ENCODE assay signal across 22 cellular contexts in genomic region chr2:100791294-100791935, GRCh38. TPM values are rescaled to one million over a fixed set of nuclear protein-coding genes. Genes with fewer than 3 reads are reported as not detected.
DNase-seq lines count a peak whose midpoint lies in the region; ATAC-seq and TF ChIP-seq lines count a peak whose summit lies in the region.
"Had no signal": no experiment of that assay in that cellular context is flagged by ENCODE, and none has a peak within 500 bp of the region (broad histone marks: within the 10 kb centered on the region; RNA-seq: fewer than 3 reads in every experiment).

No MANE protein-coding gene starts in this region.

- H3K27ac Mint-ChIP-seq in Calu3 (ENCODE audit: unreplicated experiment): peak overlapping the region; percentile 19
- H3K27ac Mint-ChIP-seq in glutamatergic neuron (ENCODE audit: unreplicated experiment): no peak overlapping the region
- H3K27ac Mint-ChIP-seq in activated naive CD8-positive, alpha-beta T cell treated with anti-CD3 and anti-CD28 coated beads, Interleukin-2, amount 50 U/mL, for 24 hours: no peak overlapping the region
- no peak overlapping the region for H3K27ac Mint-ChIP-seq in CD14-positive monocyte

- H4K91ac ChIP-seq in neuronal stem cell (ENCODE audit: low read depth, low read length, poor library complexity): no peak overlapping the region

- no peak overlapping the region for H3K23ac ChIP-seq in neuronal stem cell (ENCODE audit: low read depth, low read length, poor library complexity)

- H3K9me3 Mint-ChIP-seq in Calu3 (ENCODE audit: low read depth, unreplicated experiment) (no peaks in the 10 kb centered on the region), glutamatergic neuron (ENCODE audit: unreplicated experiment) (peaks cover 2% of the 10 kb centered on the region), CD14-positive monocyte (peaks cover 0 to 4% (median 3%) of the 10 kb centered on the region in 7 donors)
- H3K9me3 Mint-ChIP-seq in activated naive CD8-positive, alpha-beta T cell treated with anti-CD3 and anti-CD28 coated beads, Interleukin-2, amount 50 U/mL, for 24 hours: no peaks in the 10 kb centered on the region

- no TSS peak for BruUV-seq in Calu3 (replicated peaks; lab: Mats Ljungman, UMichigan)

- intact Hi-C loops in Calu3 (cut with micrococcal nuclease; ENCODE audit: unreplicated experiment): no loop called here
- intact Hi-C loops in CD14-positive monocyte (cut with micrococcal nuclease): no loop called here

- peak overlapping the region; percentile 8 for H3K4me3 Mint-ChIP-seq in Calu3 (ENCODE audit: low read depth, unreplicated experiment)
- H3K4me3 Mint-ChIP-seq in glutamatergic neuron (ENCODE audit: unreplicated experiment): no peak overlapping the region
- H3K4me3 Mint-ChIP-seq in activated naive CD8-positive, alpha-beta T cell treated with anti-CD3 and anti-CD28 coated beads, Interleukin-2, amount 50 U/mL, for 24 hours: no peak overlapping the region
- H3K4me3 Mint-ChIP-seq in CD14-positive monocyte: no peak overlapping the region

- H3K4me3 ChIP-seq in neuronal stem cell (ENCODE audit: low read length in 2 of 2): no peak overlapping the region
- H3K4me3 ChIP-seq: SK-N-MC had no signal

- H2BK15ac ChIP-seq in neuronal stem cell (ENCODE audit: low read length): no peak overlapping the region

- no peak overlapping the region for H3K9ac ChIP-seq in neuronal stem cell (ENCODE audit: low read depth, low read length, poor library complexity)

- H2AK5ac ChIP-seq in neuronal stem cell (ENCODE audit: low read depth, low read length): peak overlapping the region; percentile 93

- no peaks in the 10 kb centered on the region for H3K4me1 ChIP-seq in neuronal stem cell (ENCODE audit: control insufficient read depth in 2 of 2, insufficient read depth in 1 of 2, low read depth in 1 of 2, low read length in 2 of 2)

- CTCF ChIA-PET in Calu3 (lab: Charles Lee): no interaction called here

- no CpG with 5 or more reads among the region's 10 CpGs for WGBS in neuronal stem cell (ENCODE audit: extremely low coverage in 2 of 2, insufficient read length in 2 of 2, insufficient replicate concordance in 1 of 2), 2 donors

- H3K27me3 Mint-ChIP-seq in Calu3 (ENCODE audit: unreplicated experiment) (no peaks in the 10 kb centered on the region), glutamatergic neuron (ENCODE audit: unreplicated experiment) (no peaks in the 10 kb centered on the region), CD14-positive monocyte (ENCODE audit: low read depth in 3 of 3) (peaks cover 2 to 7% (median 5%) of the 10 kb centered on the region in 3 donors)
- H3K27me3 Mint-ChIP-seq in activated naive CD8-positive, alpha-beta T cell treated with anti-CD3 and anti-CD28 coated beads, Interleukin-2, amount 50 U/mL, for 24 hours: no peaks in the 10 kb centered on the region

- H3K14ac ChIP-seq in neuronal stem cell (ENCODE audit: low read length): no peak overlapping the region

- peak; percentile 67 for DNase-seq in Calu3
- DNase-seq in NCI-H345 (lab: John Stamatoyannopoulos, UW): peak; percentile 44
- peak; percentile 23 for DNase-seq in glutamatergic neuron
- no peak for DNase-seq in neuronal stem cell (ENCODE audit: low spot score)
- DNase-seq in EL: no peak
- DNase-seq in activated naive CD8-positive, alpha-beta T cell treated with anti-CD3 and anti-CD28 coated beads, Interleukin-2, amount 50 U/mL, for 24 hours: no peak
- no peak for DNase-seq in CD14-positive monocyte (ENCODE audit: low spot score)
- DNase-seq in NAMALWA (ENCODE audit: low spot score): no peak
- DNase-seq: AML-193; C1 segment of cervical spinal cord; DMS79; H7; Karpas-422; NCI-H1417; NCI-H1930; NCI-H510A treated with DMSO at 0.1 percent for 48 hours; NCI-H748 treated with DMSO at 0.1 percent for 48 hours; NK-92 treated with Interleukin-12 subunit alpha and Interleukin-12 subunit beta, amount 100 ng/mL, for 24 hours; SHP77 treated with DMSO at 0.1 percent for 48 hours had no signal

- H2BK120ac ChIP-seq in neuronal stem cell (ENCODE audit: low read depth, low read length): peak overlapping the region; percentile 12

- H2AFZ ChIP-seq in neuronal stem cell (ENCODE audit: low read length): no peak overlapping the region

- no peaks in the 10 kb centered on the region for H3K9me3 ChIP-seq in neuronal stem cell (replicated peaks in 1 of 2; ENCODE audit: control insufficient read depth in 2 of 2, insufficient read depth in 1 of 2, low read depth in 1 of 2, low read length in 2 of 2)

- no peak for TF ChIP-seq CTCF in Calu3 (IDR thresholded peaks at IDR 0.05; ENCODE audit: unreplicated experiment)
- TF ChIP-seq CTCF in glutamatergic neuron (IDR thresholded peaks at IDR 0.05; ENCODE audit: partially characterized antibody, unreplicated experiment): no peak
- TF ChIP-seq CTCF in CD14-positive monocyte (IDR thresholded peaks at IDR 0.05): no peak

- no peaks in the 10 kb centered on the region for H3K79me1 ChIP-seq in neuronal stem cell (ENCODE audit: low read depth, low read length)

- no peaks in the 10 kb centered on the region for H3K36me3 ChIP-seq in neuronal stem cell (replicated peaks in 1 of 2; ENCODE audit: control insufficient read depth in 2 of 2, insufficient read depth in 2 of 2, low read length in 2 of 2)

- H3K4ac ChIP-seq in neuronal stem cell (ENCODE audit: low read length): no peak overlapping the region

- no peak overlapping the region for H2BK5ac ChIP-seq in neuronal stem cell (ENCODE audit: low read length)

- peaks cover 15% of the 10 kb centered on the region for H3K36me3 Mint-ChIP-seq in Calu3 (ENCODE audit: insufficient read depth, unreplicated experiment)
- H3K36me3 Mint-ChIP-seq in glutamatergic neuron (ENCODE audit: unreplicated experiment): no peaks in the 10 kb centered on the region
- H3K36me3 Mint-ChIP-seq in activated naive CD8-positive, alpha-beta T cell treated with anti-CD3 and anti-CD28 coated beads, Interleukin-2, amount 50 U/mL, for 24 hours (ENCODE audit: low read depth): no peaks in the 10 kb centered on the region
- no peaks in the 10 kb centered on the region for H3K36me3 Mint-ChIP-seq in CD14-positive monocyte

- H3K4me2 ChIP-seq in neuronal stem cell (ENCODE audit: insufficient read depth, low read length, poor library complexity, severe bottlenecking): no peak overlapping the region

- no peak overlapping the region for H3K18ac ChIP-seq in neuronal stem cell (ENCODE audit: low read length)

- H2BK12ac ChIP-seq in neuronal stem cell (ENCODE audit: low read length): no peak overlapping the region

- H3K4me1 Mint-ChIP-seq in Calu3 (ENCODE audit: low read depth, unreplicated experiment) (peaks cover 47% of the 10 kb centered on the region), glutamatergic neuron (ENCODE audit: low read depth, unreplicated experiment) (peaks cover 2% of the 10 kb centered on the region), CD14-positive monocyte (no peaks in the 10 kb centered on the region)
- no peaks in the 10 kb centered on the region for H3K4me1 Mint-ChIP-seq in activated naive CD8-positive, alpha-beta T cell treated with anti-CD3 and anti-CD28 coated beads, Interleukin-2, amount 50 U/mL, for 24 hours

- H3K27ac ChIP-seq in neuronal stem cell (replicated peaks; ENCODE audit: low read length): no peak overlapping the region
- H3K27ac ChIP-seq: HL-60, RWPE1, SK-N-MC had no signal

- ATAC-seq in activated naive CD8-positive, alpha-beta T cell treated with anti-CD3 and anti-CD28 coated beads, Interleukin-2, amount 50 U/mL, for 24 hours: no peak

- H4K8ac ChIP-seq in neuronal stem cell (ENCODE audit: low read depth, low read length): no peak overlapping the region

- H3K27me3 ChIP-seq in neuronal stem cell (ENCODE audit: control insufficient read depth in 3 of 3, insufficient read depth in 3 of 3, low read depth in 1 of 3, low read length in 3 of 3): no peaks in the 10 kb centered on the region

RNA-seq across cellular contexts. Expression of gene NPAS2, which starts 28.5 kb away (rescaled TPM):
- total RNA-seq in Calu3 (2022) (142 and 157 TPM in 2 replicates), glutamatergic neuron (ENCODE audit: unreplicated experiment) (0.54 TPM)
- 2.0 TPM for polyA plus RNA-seq in neuronal stem cell (2013, experiment 1 of 2)
- 2.0 TPM for polyA plus RNA-seq in neuronal stem cell (2013, experiment 2 of 2)
- not detected for polyA plus RNA-seq in CD14-positive monocyte

Comparison
In these comparisons a context has a peak if more than half of its experiments do, and no peak if none do; other contexts are left out.
1. DNase-seq: peak in Calu3 (single experiment), NCI-H345 (single experiment) and glutamatergic neuron (single experiment); none in neuronal stem cell (single experiment), EL (single experiment), activated naive CD8-positive, alpha-beta T cell treated with anti-CD3 and anti-CD28 coated beads, Interleukin-2, amount 50 U/mL, for 24 hours (single experiment), CD14-positive monocyte (single experiment) and NAMALWA (single experiment).
2. RNA of gene NPAS2, which starts 28.5 kb away (total RNA-seq): 142 to 157 TPM in Calu3; 0.54 TPM in glutamatergic neuron (single experiment); every median in the first group is over 10 times any median in the second.